ENCODE assay signal across 2 cellular contexts in genomic region chr16:583470-583814, GRCh38.
TF ChIP-seq lines count a peak whose summit lies in the region.

No MANE protein-coding gene starts in this region.

TF ChIP-seq in IMR-90, 13 proteins besides CTCF, POLR2A, EP300 and RAD21:
- TF ChIP-seq RFX5 (IDR thresholded peaks at IDR 0.05; ENCODE audit: low read depth, low read length) (no peak), CHD1 (IDR thresholded peaks at IDR 0.05; ENCODE audit: low read depth, low read length) (no peak), RCOR1 (IDR thresholded peaks at IDR 0.05; ENCODE audit: insufficient replicate concordance, low read length) (no peak), NFE2L2 (IDR thresholded peaks at IDR 0.05; ENCODE audit: low read depth, low read length) (no peak), SMC3 (IDR thresholded peaks at IDR 0.05; ENCODE audit: low read depth, low read length) (no peak), CEBPB (IDR thresholded peaks at IDR 0.05; ENCODE audit: low read depth, low read length) (no peak), MAFK (IDR thresholded peaks at IDR 0.05; ENCODE audit: low read depth, low read length) (no peak), BHLHE40 (IDR thresholded peaks at IDR 0.05; ENCODE audit: low read depth, low read length) (no peak), MXI1 (IDR thresholded peaks at IDR 0.05; ENCODE audit: borderline replicate concordance, low read depth, low read length) (no peak), USF2 (IDR thresholded peaks at IDR 0.05; ENCODE audit: low read depth, low read length) (no peak), MAZ (IDR thresholded peaks at IDR 0.05; ENCODE audit: borderline replicate concordance, low read depth, low read length) (no peak)

TF ChIP-seq in K562, 482 proteins besides CTCF, POLR2A, EP300 and RAD21:
- peak; percentile 2 for TF ChIP-seq RBM22 (IDR thresholded peaks at IDR 0.05; ENCODE audit: low read depth, low read length, poor library complexity, severe bottlenecking)
- TF ChIP-seq POLR2B (IDR thresholded peaks at IDR 0.05; ENCODE audit: low read depth, partially characterized antibody): peak; percentile 8
- no peak for TF ChIP-seq HIVEP1 (CRISPR knock-in tag; IDR thresholded peaks at IDR 0.05)
- 0 out of 2 replicates have a peak, but pooled peaks have one; percentile 3 for TF ChIP-seq TFAP4 (CRISPR knock-in tag; IDR thresholded peaks at IDR 0.05; ENCODE audit: borderline replicate concordance)
- no peak for TF ChIP-seq DNMT1 (IDR thresholded peaks at IDR 0.05)
- TF ChIP-seq EGR1 (conservative IDR thresholded peaks at IDR 0.05): peak; percentile 49; the same call in 1 of the 2 replicates
